ENCODE assay signal across 1 cellular context in genomic region chr12:911191-911826, GRCh38.
A peak's percentile ranks its signal among the peaks of the same experiment; 100 is the strongest.
TF ChIP-seq lines count a peak whose summit lies in the region.

No MANE protein-coding gene starts in this region.

TF ChIP-seq in K562, 482 proteins besides CTCF, POLR2A, EP300 and RAD21 (continued from another document and continues in another):
- TF ChIP-seq BRF2 (IDR thresholded peaks at IDR 0.05; ENCODE audit: borderline replicate concordance, insufficient read depth, insufficient read length) (no peak), POLR2AphosphoS2 (IDR thresholded peaks at IDR 0.05; ENCODE audit: low read length) (no peak), EZH2 (IDR thresholded peaks at IDR 0.05; ENCODE audit: borderline replicate concordance, low read depth, low read length) (no peak), SAFB2 (IDR thresholded peaks at IDR 0.05; ENCODE audit: borderline replicate concordance, low read depth, low read length, severe bottlenecking) (no peak), BRCA1 (IDR thresholded peaks at IDR 0.05) (no peak), BRCA1 (CRISPR knock-in tag; IDR thresholded peaks at IDR 0.05) (no peak), SMARCC2 (IDR thresholded peaks at IDR 0.05; ENCODE audit: low read depth) (peak; percentile 68; the same call in 1 of the 2 replicates), ARID1B (IDR thresholded peaks at IDR 0.05) (peak; percentile 92), MGA (IDR thresholded peaks at IDR 0.05) (no peak), POLR2AphosphoS5 (IDR thresholded peaks at IDR 0.05; ENCODE audit: control insufficient read depth, insufficient read depth, low read depth, low read length) (peak; percentile 75), ZBTB33 (CRISPR knock-in tag; IDR thresholded peaks at IDR 0.05) (no peak), SIN3B (IDR thresholded peaks at IDR 0.05; ENCODE audit: low read depth) (no peak), CHAMP1 (IDR thresholded peaks at IDR 0.05) (no peak), NCOA2 (IDR thresholded peaks at IDR 0.05; ENCODE audit: partially characterized antibody in 2 of 2) (no peak), NR1H2 (CRISPR knock-in tag; IDR thresholded peaks at IDR 0.05) (no peak), CSDE1 (IDR thresholded peaks at IDR 0.05) (no peak), PML (IDR thresholded peaks at IDR 0.05; ENCODE audit: low read length) (peak; percentile 51), ZNF280A (IDR thresholded peaks at IDR 0.05; ENCODE audit: low read depth, partially characterized antibody) (no peak), E2F8 (IDR thresholded peaks at IDR 0.05; ENCODE audit: low read depth, partially characterized antibody) (no peak), KDM1A (IDR thresholded peaks at IDR 0.05) (no peak), NR2C1 (IDR thresholded peaks at IDR 0.05) (no peak), NR2C1 (tag; IDR thresholded peaks at IDR 0.05) (no peak), SPI1 (IDR thresholded peaks at IDR 0.05; ENCODE audit: borderline replicate concordance, low read depth, low read length) (peak; percentile 78), UBTF (IDR thresholded peaks at IDR 0.05; ENCODE audit: borderline replicate concordance in 1 of 2, low read depth in 2 of 2, low read length in 2 of 2) (no peak), RBM22 (IDR thresholded peaks at IDR 0.05; ENCODE audit: low read depth, low read length, poor library complexity, severe bottlenecking) (no peak), HDAC6 (IDR thresholded peaks at IDR 0.05; ENCODE audit: low read depth, low read length) (no peak), BRD9 (IDR thresholded peaks at IDR 0.05; ENCODE audit: low read depth, partially characterized antibody) (no peak), HDAC2 (IDR thresholded peaks at IDR 0.05) (0 out of 2 replicates have a peak, but pooled peaks have one; percentile 12), ZNF655 (CRISPR knock-in tag; IDR thresholded peaks at IDR 0.05) (no peak), SNAPC5 (CRISPR knock-in tag; IDR thresholded peaks at IDR 0.05) (no peak)
